ENCODE assay signal across 8 cellular contexts in the genomic region with DNA sequence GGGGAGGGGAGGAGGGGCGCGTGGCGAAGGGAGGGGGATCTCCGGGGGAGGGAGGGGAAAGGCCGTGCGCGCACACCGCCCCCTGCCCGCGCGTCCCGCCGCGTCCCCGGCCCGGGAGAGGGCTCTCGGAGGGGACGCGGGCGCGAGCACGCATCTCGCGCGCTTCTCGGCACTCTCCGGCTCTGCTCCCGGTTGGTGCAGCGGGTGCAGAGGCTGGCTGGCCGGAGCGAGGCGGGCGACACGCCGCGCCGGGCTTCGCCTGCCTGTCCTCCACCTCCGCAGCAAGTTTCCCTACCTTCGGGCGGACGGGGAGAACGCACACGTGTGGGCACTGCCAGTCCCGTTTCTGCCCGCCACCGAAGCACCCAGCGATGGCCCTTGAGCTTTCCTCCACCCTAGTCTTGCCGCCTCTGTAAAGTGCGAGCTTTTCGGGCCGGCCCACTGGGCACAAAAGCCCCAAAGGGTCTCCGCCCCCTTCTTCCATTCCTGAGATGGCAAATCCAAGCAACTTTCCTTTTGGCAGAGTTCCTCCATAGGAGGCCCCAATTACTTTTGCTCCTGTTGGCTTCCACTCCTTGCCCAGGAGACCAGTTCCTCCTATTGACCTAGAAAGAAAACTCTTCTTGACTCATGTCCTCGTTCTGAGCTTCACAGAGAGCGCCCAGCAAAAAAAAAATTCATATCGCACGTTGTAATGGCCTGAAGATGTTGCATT. TPM values are rescaled to one million over a fixed set of nuclear protein-coding genes. Genes with fewer than 3 reads are reported as not detected.
DNase-seq lines count a peak whose midpoint lies in the region; ATAC-seq and TF ChIP-seq lines count a peak whose summit lies in the region.

No MANE protein-coding gene starts in this region.

- H3K4me1 ChIP-seq in Peyer's patch, result peaks cover 0 to 37% (median 4%) of the 10 kb centered on the region in 4 donors
- peaks cover 24% of the 10 kb centered on the region for H3K4me1 ChIP-seq in neuron (ENCODE audit: insufficient read depth, low read length)
- peaks cover 33 to 55% of the 10 kb centered on the region in 2 donors for H3K4me1 ChIP-seq in thoracic aorta (ENCODE audit: control insufficient read depth in 1 of 2, low read depth in 2 of 2)

- H3K36me3 ChIP-seq in Peyer's patch (peaks cover 0 to 28% (median 0%) of the 10 kb centered on the region in 3 donors), neuron (ENCODE audit: insufficient read depth, low read length) (peaks cover 41% of the 10 kb centered on the region), thoracic aorta (peaks cover 18% of the 10 kb centered on the region)

- H3K9me3 ChIP-seq in Peyer's patch (no peaks in the 10 kb centered on the region), neuron (ENCODE audit: low read length) (no peaks in the 10 kb centered on the region), thoracic aorta (no peaks in the 10 kb centered on the region)

- peak; percentile 55 for ATAC-seq in GM21423 (IDR thresholded peaks at IDR 0.05; ENCODE audit: unreplicated experiment)
- no peak for ATAC-seq in thoracic aorta (ENCODE audit: insufficient number of reproducible peaks, low FRiP score, low read depth)

- H3K4me3 ChIP-seq in Peyer's patch, result peak overlapping the region; percentile 75 to 88 (median 80)
- peak overlapping the region; percentile 89 for H3K4me3 ChIP-seq in neuron (ENCODE audit: low read length)
- H3K4me3 ChIP-seq in thoracic aorta, result peak overlapping the region; percentile 87

- TF ChIP-seq POLR2A in Peyer's patch (IDR thresholded peaks at IDR 0.05), result no peak

- peak overlapping the region; percentile 22 for H2AFZ ChIP-seq in neuron (ENCODE audit: low read depth, low read length)

- H3K27me3 ChIP-seq in Peyer's patch, result no peaks in the 10 kb centered on the region
- no peaks in the 10 kb centered on the region for H3K27me3 ChIP-seq in neuron (ENCODE audit: insufficient read depth, low read length)
- H3K27me3 ChIP-seq in thoracic aorta (replicated peaks; ENCODE audit: insufficient read depth), result no peaks in the 10 kb centered on the region

- peak; percentile 65 for DNase-seq in DMS114 treated with DMSO at 0.1 percent for 48 hours (lab: John Stamatoyannopoulos, UW; ENCODE audit: unreplicated experiment)
- peak; percentile 71 for DNase-seq in HT1080 (ENCODE audit: low read depth)
- DNase-seq in Peyer's patch, result peak in 2 of 3 donors; percentile 73 to 88
- peak; percentile 66 to 86 (median 75) for DNase-seq in activated naive CD4-positive, alpha-beta T cell (lab: John Stamatoyannopoulos, UW)
- peak; percentile 77 for DNase-seq in foreskin melanocyte
- no peak for DNase-seq in thoracic aorta (ENCODE audit: low spot score)

- peak in 1 of 6 experiments; percentile 12 for TF ChIP-seq CTCF in Peyer's patch (IDR thresholded peaks at IDR 0.05)
- TF ChIP-seq CTCF in thoracic aorta (IDR thresholded peaks at IDR 0.05), result no peak

- H3K27ac ChIP-seq in Peyer's patch, result peak overlapping the region; percentile 88 to 98 (median 92)
- peak overlapping the region; percentile 85 to 94 for H3K27ac ChIP-seq in thoracic aorta

RNA-seq across cellular contexts. Expression of a gene that starts 0.4 kb away (rescaled TPM):
- 3.1 and 3.7 TPM in 2 replicates for total RNA-seq in HT1080 (2014; rRNA removed; shearing (Covaris generic))
- 1.5 and 3.4 TPM in 2 replicates for polyA plus RNA-seq in HT1080 (2015; cell fraction: cytosol; rRNA removed)
- 37.9 and 47.5 TPM in 2 replicates for polyA plus RNA-seq in HT1080 (2015; cell fraction: nucleus; rRNA removed)
- total RNA-seq in Peyer's patch, result 100 to 1,000 TPM in 2 of 4 donors, 10 to 100 TPM in 2; 36.1 to 154 (median 109) TPM
- 10 to 100 TPM; 70.8 to 89.5 TPM for total RNA-seq in thoracic aorta

RNA-seq across cellular contexts. Expression of a gene that starts 0.6 kb away (rescaled TPM):
- total RNA-seq in HT1080 (2014; rRNA removed; shearing (Covaris generic)), result 15.9 and 19.0 TPM in 2 replicates
- polyA plus RNA-seq in HT1080 (2015; cell fraction: cytosol; rRNA removed), result 9.9 and 14.4 TPM in 2 replicates
- 35.2 and 55.3 TPM in 2 replicates for polyA plus RNA-seq in HT1080 (2015; cell fraction: nucleus; rRNA removed)
- total RNA-seq in Peyer's patch, result 10 to 100 TPM; 11.9 to 38.8 (median 23.1) TPM
- total RNA-seq in thoracic aorta, result 10 to 100 TPM; 22.2 to 28.4 TPM

RNA-seq across cellular contexts. Expression of a gene that starts 26.0 kb away (rescaled TPM):
- total RNA-seq in HT1080 (2014; rRNA removed; shearing (Covaris generic)), result not detected in 2 replicates
- not detected in 2 replicates for polyA plus RNA-seq in HT1080 (2015; cell fraction: cytosol; rRNA removed)
- polyA plus RNA-seq in HT1080 (2015; cell fraction: nucleus; rRNA removed), result 0.17 TPM in 1 of 2 replicates, not detected in the other
- total RNA-seq in Peyer's patch (10 to 100 TPM in 1 of 4 donors, 1 to 10 TPM in 3; 3.8 to 66.0 (median 4.4) TPM), thoracic aorta (1 to 10 TPM; 2.1 to 8.3 TPM)

RNA-seq across cellular contexts. Expression of a gene that starts 50.9 kb away (rescaled TPM):
- 10.8 and 17.4 TPM in 2 replicates for total RNA-seq in HT1080 (2014; rRNA removed; shearing (Covaris generic))
- polyA plus RNA-seq in HT1080 (2015; cell fraction: cytosol; rRNA removed), result 23.0 and 23.6 TPM in 2 replicates
- 24.7 and 25.6 TPM in 2 replicates for polyA plus RNA-seq in HT1080 (2015; cell fraction: nucleus; rRNA removed)
- total RNA-seq in Peyer's patch (10 to 100 TPM in 1 of 4 donors, 1 to 10 TPM in 3; 1.9 to 10.7 (median 5.7) TPM), thoracic aorta (10 to 100 TPM; 25.7 to 37.5 TPM)
